ENCODE assay signal across 23 cellular contexts in the genomic region with DNA sequence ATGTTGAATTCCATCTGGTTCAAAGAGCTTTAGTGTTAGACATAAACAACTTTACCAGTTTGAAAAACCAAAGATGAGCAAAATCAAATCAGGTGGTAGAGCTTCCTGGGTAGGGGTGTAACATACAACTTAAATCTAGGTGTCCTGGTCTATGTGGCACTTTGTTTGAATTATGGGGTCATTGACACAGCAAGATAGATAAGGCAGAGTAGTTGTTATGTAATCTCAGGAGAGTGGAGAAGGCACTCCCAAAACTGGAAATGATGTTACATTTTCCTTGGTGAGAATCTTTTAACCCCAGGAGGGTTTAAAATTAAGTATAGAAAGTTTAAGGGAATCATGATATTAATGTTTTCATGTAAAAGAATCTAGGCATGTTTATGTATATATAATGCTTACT. TPM values are rescaled to one million over a fixed set of nuclear protein-coding genes. Genes with fewer than 3 reads are reported as not detected.
"Had no signal": no experiment of that assay in that cellular context is flagged by ENCODE, and none has a peak within 500 bp of the region (broad histone marks: within the 10 kb centered on the region; RNA-seq: fewer than 3 reads in every experiment).

No MANE protein-coding gene starts in this region.

- H2AFZ ChIP-seq: neural progenitor cell had no signal

- H3K36me3 ChIP-seq: esophagus squamous epithelium, neural progenitor cell, ovary, right atrium auricular region had no signal

- H3K4me2 ChIP-seq: neural progenitor cell had no signal

- H3K27ac ChIP-seq: esophagus squamous epithelium, foreskin keratinocyte, neural progenitor cell, ovary had no signal

- H3K9me3 ChIP-seq: esophagus squamous epithelium, mucosa of descending colon, ovary, right atrium auricular region had no signal

- DNase-seq: effector memory CD8-positive, alpha-beta T cell; esophagus squamous epithelium; foreskin keratinocyte; head of caudate nucleus; hippocampal formation; left colon; mammary epithelial cell; mucosa of descending colon; natural killer cell; nucleus accumbens; ovary; small intestine; stimulated activated CD4-positive, alpha-beta T cell treated with anti-CD3 and anti-CD28 coated beads, Interleukin-2, amount 100 ng/mL, for 48 hours; stimulated activated naive CD4-positive, alpha-beta T cell treated with Interleukin-2 at 50 U/mL for 16 hours had no signal

- H3K4me1 ChIP-seq: foreskin keratinocyte had no signal

- H3K27ac Mint-ChIP-seq: dendritic cell treated with granulocyte-macrophage colony-stimulating factor and Interleukin-4, amounts not matched to agents 40 ng/mL and 50 ng/mL, for 4 days; effector memory CD8-positive, alpha-beta T cell; natural killer cell; neural progenitor cell had no signal

- H3K4me3 Mint-ChIP-seq: dendritic cell treated with granulocyte-macrophage colony-stimulating factor and Interleukin-4, amounts not matched to agents 40 ng/mL and 50 ng/mL, for 4 days; effector memory CD8-positive, alpha-beta T cell; natural killer cell; neural progenitor cell had no signal

- H3K4me1 Mint-ChIP-seq: natural killer cell had no signal

- H3K9me3 Mint-ChIP-seq: dendritic cell treated with granulocyte-macrophage colony-stimulating factor and Interleukin-4, amounts not matched to agents 40 ng/mL and 50 ng/mL, for 4 days; effector memory CD8-positive, alpha-beta T cell; natural killer cell had no signal

- ATAC-seq: effector memory CD8-positive, alpha-beta T cell; foreskin keratinocyte; left colon; mucosa of descending colon; natural killer cell had no signal

- H3K27me3 ChIP-seq: esophagus squamous epithelium, neural progenitor cell, ovary, right atrium auricular region had no signal

- H3K4me3 ChIP-seq: esophagus squamous epithelium, mucosa of descending colon, neural progenitor cell, ovary, right atrium auricular region had no signal

- H3K36me3 Mint-ChIP-seq: natural killer cell, neural progenitor cell had no signal

RNA-seq across cellular contexts. Expression of a gene that starts 31.9 kb away (rescaled TPM):
- total RNA-seq: epithelial cell of proximal tubule, esophagus squamous epithelium, foreskin keratinocyte, kidney epithelial cell, left colon, lower leg skin, mammary epithelial cell, mesenteric fat pad, mucosa of descending colon, ovary, posterior vena cava, right atrium auricular region, urinary bladder had no signal
- polyA plus RNA-seq: foreskin keratinocyte, mammary epithelial cell, small intestine had no signal

RNA-seq across cellular contexts. Expression of a gene that starts 45.6 kb away (rescaled TPM):
- total RNA-seq: epithelial cell of proximal tubule, esophagus squamous epithelium, foreskin keratinocyte, kidney epithelial cell, left colon, lower leg skin, mammary epithelial cell, mesenteric fat pad, mucosa of descending colon, natural killer cell, ovary, posterior vena cava, right atrium auricular region, urinary bladder had no signal
- polyA plus RNA-seq: foreskin keratinocyte, mammary epithelial cell, ovary, small intestine, urinary bladder had no signal
